In the genomic region with DNA sequence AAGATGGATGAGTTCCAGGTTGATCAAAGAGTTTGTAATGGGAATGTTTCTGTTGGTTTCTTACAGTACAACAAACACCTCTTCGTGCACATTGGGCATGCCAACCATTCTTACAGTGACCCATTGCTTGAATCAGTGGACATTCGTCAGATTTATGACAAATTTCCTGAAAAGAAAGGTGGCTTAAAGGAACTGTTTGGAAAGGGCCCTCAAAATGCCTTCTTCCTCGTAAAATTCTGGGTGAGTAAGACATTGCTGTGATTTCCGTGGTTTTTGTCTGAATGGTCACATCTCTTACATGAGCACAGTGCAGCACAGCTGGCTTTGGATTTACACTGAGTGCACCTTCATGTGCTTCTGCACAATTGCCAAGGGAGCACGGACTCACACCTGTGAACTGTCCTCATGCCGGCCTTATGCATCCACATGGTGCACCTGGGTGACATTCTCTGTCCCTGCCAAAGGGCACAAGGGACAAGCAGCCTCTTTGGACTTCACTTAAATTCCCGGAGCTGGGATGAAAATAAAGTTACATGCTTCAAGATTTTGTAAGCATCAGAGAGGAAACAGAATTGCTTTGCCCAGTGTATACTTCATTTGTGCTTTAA, we compare ENCODE assay signal across 20 cellular contexts.
DNase-seq lines count a peak whose midpoint lies in the region; ATAC-seq lines count a peak whose summit lies in the region.
"Had no signal": no experiment of that assay in that cellular context is flagged by ENCODE, and none has a peak within 500 bp of the region (broad histone marks: within the 10 kb centered on the region; RNA-seq: fewer than 3 reads in every experiment).

No MANE protein-coding gene starts in this region.

- ATAC-seq in HG03045 (IDR thresholded peaks at IDR 0.05; ENCODE audit: unreplicated experiment) (no peak), GM18517 (IDR thresholded peaks at IDR 0.05; ENCODE audit: unreplicated experiment) (no peak), HG02588 (IDR thresholded peaks at IDR 0.05; ENCODE audit: unreplicated experiment) (no peak)
- ATAC-seq: psoas muscle had no signal

- no peaks in the 10 kb centered on the region for H3K27me3 ChIP-seq in SJSA1 (replicated peaks)
- H3K27me3 ChIP-seq: adrenal gland had no signal

- H3K9me3 ChIP-seq in SJSA1 (replicated peaks), result no peaks in the 10 kb centered on the region
- H3K9me3 ChIP-seq: adrenal gland, psoas muscle had no signal

- peaks cover 36% of the 10 kb centered on the region for H3K4me1 ChIP-seq in SJSA1 (replicated peaks)

- H3K27ac ChIP-seq in SJSA1, result peak overlapping the region; percentile 50
- H3K27ac ChIP-seq: adrenal gland, RWPE1 had no signal

- peaks cover 38% of the 10 kb centered on the region for H3K36me3 ChIP-seq in SJSA1
- H3K36me3 ChIP-seq: adrenal gland had no signal

- H3K4me3 ChIP-seq in SJSA1, result no peak overlapping the region
- H3K4me3 ChIP-seq: adrenal gland, psoas muscle had no signal

- DNase-seq in AG08395 (ENCODE audit: low spot score), result peak; percentile 48
- peak; percentile 56 for DNase-seq in HCEC 1CT
- DNase-seq in SJSA1 (ENCODE audit: low read depth in 1 of 2, low spot score in 2 of 2), result peak in 1 of 2 experiments; percentile 51
- DNase-seq in kidney tubule cell (ENCODE audit: low spot score), result peak; percentile 70
- DNase-seq in cerebellum (ENCODE audit: low spot score), result no peak
- DNase-seq: activated CD4-positive, alpha-beta T cell treated with anti-CD3 and anti-CD28 coated beads for 48 hours; activated CD8-positive, alpha-beta memory T cell treated with anti-CD3 and anti-CD28 coated beads, Interleukin-2, amount 50 U/mL, for 48 hours; activated effector memory CD4-positive, alpha-beta T cell treated with Interleukin-2 at 50 U/mL for 16 hours; adrenal gland; CD4-positive, alpha-beta memory T cell; central memory CD4-positive, alpha-beta T cell; midbrain; NCI-H2029; NK-92 treated with Interleukin-12 subunit alpha and Interleukin-12 subunit beta, amount 100 ng/mL, for 24 hours; psoas muscle; stimulated activated CD8-positive, alpha-beta memory T cell treated with anti-CD3 and anti-CD28 coated beads, Interleukin-4, amount 100 ng/mL, for 48 hours had no signal
